Comparison of ENCODE assay signal across 18 cellular contexts in genomic region chr21:45985471-45986315, GRCh38. TPM values are rescaled to one million over a fixed set of nuclear protein-coding genes. Genes with fewer than 3 reads are reported as not detected.
DNase-seq lines count a peak whose midpoint lies in the region; ATAC-seq and TF ChIP-seq lines count a peak whose summit lies in the region.
"Had no signal": no experiment of that assay in that cellular context is flagged by ENCODE, and none has a peak within 500 bp of the region (broad histone marks: within the 10 kb centered on the region; RNA-seq: fewer than 3 reads in every experiment).

No MANE protein-coding gene starts in this region.

- H3K36me3 Mint-ChIP-seq in WTC11: peaks cover 18% of the 10 kb centered on the region
- H3K36me3 Mint-ChIP-seq: IgD-negative memory B cell had no signal

- DNase-seq in AG09309 (ENCODE audit: low read depth): no peak
- peak; percentile 7 for DNase-seq in WTC11 (ENCODE audit: low spot score)
- DNase-seq in heart right ventricle: peak in 1 of 2 donors; percentile 14
- DNase-seq in gastrocnemius medialis: peak in 1 of 2 donors; percentile 11
- DNase-seq in midbrain (lab: John Stamatoyannopoulos, UW): no peak
- DNase-seq in NCI-H2196 (lab: John Stamatoyannopoulos, UW; ENCODE audit: unreplicated experiment): no peak
- DNase-seq: CD8-positive, alpha-beta memory T cell; GF-D8; kidney glomerular epithelial cell; NCI-H446 treated with DMSO at 0.1 percent for 48 hours; PC-9; stimulated activated CD4-positive, alpha-beta T cell treated with anti-CD3 and anti-CD28 coated beads, Interleukin-1b, Interleukin-23, amount 100 ng/mL, for 48 hours; T-helper 17 cell had no signal

- peaks cover 0 to 49% (median 12%) of the 10 kb centered on the region in 9 donors for H3K4me1 ChIP-seq in heart right ventricle
- peaks cover 5% of the 10 kb centered on the region in 2 donors for H3K4me1 ChIP-seq in gastrocnemius medialis

- TF ChIP-seq CTCF in AG09309 (IDR thresholded peaks at IDR 0.05; ENCODE audit: control insufficient read depth, insufficient read depth, low read depth, low read length, missing control alignments) (no peak), WTC11 (IDR thresholded peaks at IDR 0.05) (no peak), heart right ventricle (IDR thresholded peaks at IDR 0.05) (no peak), gastrocnemius medialis (IDR thresholded peaks at IDR 0.05 in 4 of 5, conservative IDR thresholded peaks at IDR 0.05 in 1 of 5) (no peak)

- intact Hi-C loops in heart right ventricle (cut with DNase I): loop anchor here in 1 of 10 donors (10.0 kb wide), 1 partner anchor 59 kb away; no protein-coding TSS in a partner anchor
- intact Hi-C loops in gastrocnemius medialis (cut with DNase I; ENCODE audit: low total_unique reads): no loop called here

- ATAC-seq in WTC11: no peak
- no peak for ATAC-seq in heart right ventricle
- ATAC-seq in gastrocnemius medialis: no peak
- no peak for ATAC-seq in GM18861 (IDR thresholded peaks at IDR 0.05; ENCODE audit: unreplicated experiment)
- no peak for ATAC-seq in GM19467 (IDR thresholded peaks at IDR 0.05; ENCODE audit: unreplicated experiment)
- ATAC-seq: T-helper 17 cell had no signal

- H3K4me3 ChIP-seq in AG09309 (ENCODE audit: control insufficient read depth, low read depth, low read length) (peak overlapping the region; percentile 48), heart right ventricle (peak overlapping the region in 4 of 10 donors; percentile 0 to 78 (median 20)), gastrocnemius medialis (no peak overlapping the region)
- H3K4me3 ChIP-seq: dorsolateral prefrontal cortex, PC-9 had no signal

- peaks cover 3% of the 10 kb centered on the region; the same call in 1 of the 2 replicates for H3K4me1 Mint-ChIP-seq in WTC11

- no peaks in the 10 kb centered on the region for H3K27me3 Mint-ChIP-seq in WTC11 (ENCODE audit: low read depth)
- H3K27me3 Mint-ChIP-seq: activated naive CD8-positive, alpha-beta T cell; CD8-positive, alpha-beta memory T cell; T-helper 17 cell had no signal

- H3K27ac Mint-ChIP-seq in WTC11: no peak overlapping the region
- H3K27ac Mint-ChIP-seq: T-helper 17 cell had no signal

- H3K27me3 ChIP-seq in heart right ventricle: peaks cover 0 to 17% (median 0%) of the 10 kb centered on the region in 7 donors
- no peaks in the 10 kb centered on the region for H3K27me3 ChIP-seq in gastrocnemius medialis

- H3K9me3 ChIP-seq in heart right ventricle (no peaks in the 10 kb centered on the region), gastrocnemius medialis (no peaks in the 10 kb centered on the region)

- CTCF ChIA-PET in WTC11 (lab: Charles Lee): no interaction called here

- POLR2A ChIA-PET in WTC11 (lab: Charles Lee): no interaction called here

- no peaks in the 10 kb centered on the region for H3K9me3 Mint-ChIP-seq in WTC11
- H3K9me3 Mint-ChIP-seq: CD8-positive, alpha-beta memory T cell had no signal

- H3K27ac ChIP-seq in heart right ventricle (peak overlapping the region in 7 of 10 donors; percentile 9 to 90 (median 49)), gastrocnemius medialis (peak overlapping the region; percentile 71 to 81 (median 75))
- H3K27ac ChIP-seq: dorsolateral prefrontal cortex, PC-9 had no signal

- TF ChIP-seq POLR2A in gastrocnemius medialis (IDR thresholded peaks at IDR 0.05): no peak

- in situ Hi-C loops in gastrocnemius medialis (cut with MboI; ENCODE audit: low sequenced_read_pairs in 4 of 4): no loop called here

- peaks cover 0 to 63% (median 44%) of the 10 kb centered on the region in 9 donors for H3K36me3 ChIP-seq in heart right ventricle
- H3K36me3 ChIP-seq in gastrocnemius medialis: peaks cover 0 to 12% of the 10 kb centered on the region in 2 donors

- no peak overlapping the region for H3K4me3 Mint-ChIP-seq in WTC11
- H3K4me3 Mint-ChIP-seq: T-helper 17 cell had no signal

- 91% methylated on average over 37 of the region's 37 CpGs for WGBS in heart right ventricle, 2 donors

TF ChIP-seq in WTC11, 78 proteins besides CTCF, POLR2A, EP300 and RAD21:
- TF ChIP-seq CREM (CRISPR knock-in tag; IDR thresholded peaks at IDR 0.05) (no peak), JAZF1 (CRISPR knock-in tag; IDR thresholded peaks at IDR 0.05) (no peak)
- TF ChIP-seq, protein P1, sequence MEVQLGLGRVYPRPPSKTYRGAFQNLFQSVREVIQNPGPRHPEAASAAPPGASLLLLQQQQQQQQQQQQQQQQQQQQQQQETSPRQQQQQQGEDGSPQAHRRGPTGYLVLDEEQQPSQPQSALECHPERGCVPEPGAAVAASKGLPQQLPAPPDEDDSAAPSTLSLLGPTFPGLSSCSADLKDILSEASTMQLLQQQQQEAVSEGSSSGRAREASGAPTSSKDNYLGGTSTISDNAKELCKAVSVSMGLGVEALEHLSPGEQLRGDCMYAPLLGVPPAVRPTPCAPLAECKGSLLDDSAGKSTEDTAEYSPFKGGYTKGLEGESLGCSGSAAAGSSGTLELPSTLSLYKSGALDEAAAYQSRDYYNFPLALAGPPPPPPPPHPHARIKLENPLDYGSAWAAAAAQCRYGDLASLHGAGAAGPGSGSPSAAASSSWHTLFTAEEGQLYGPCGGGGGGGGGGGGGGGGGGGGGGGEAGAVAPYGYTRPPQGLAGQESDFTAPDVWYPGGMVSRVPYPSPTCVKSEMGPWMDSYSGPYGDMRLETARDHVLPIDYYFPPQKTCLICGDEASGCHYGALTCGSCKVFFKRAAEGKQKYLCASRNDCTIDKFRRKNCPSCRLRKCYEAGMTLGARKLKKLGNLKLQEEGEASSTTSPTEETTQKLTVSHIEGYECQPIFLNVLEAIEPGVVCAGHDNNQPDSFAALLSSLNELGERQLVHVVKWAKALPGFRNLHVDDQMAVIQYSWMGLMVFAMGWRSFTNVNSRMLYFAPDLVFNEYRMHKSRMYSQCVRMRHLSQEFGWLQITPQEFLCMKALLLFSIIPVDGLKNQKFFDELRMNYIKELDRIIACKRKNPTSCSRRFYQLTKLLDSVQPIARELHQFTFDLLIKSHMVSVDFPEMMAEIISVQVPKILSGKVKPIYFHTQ (CRISPR knock-in tag; IDR thresholded peaks at IDR 0.05): no peak

RNA-seq across cellular contexts. Expression of gene COL6A1, which starts 4.1 kb away (rescaled TPM):
- total RNA-seq in WTC11 (2021) (221 to 245 TPM (median 240 TPM) in 3 replicates), heart right ventricle (100 to 1,000 TPM in 5 of 10 donors, 10 to 100 TPM in 5; 71.9 to 260 (median 100) TPM), gastrocnemius medialis (10 to 100 TPM; 50.5 to 97.8 (median 73.3) TPM)
- polyA plus RNA-seq in heart right ventricle: 100 to 1,000 TPM; 209 to 388 TPM
- polyA plus RNA-seq: IgD-negative memory B cell had no signal
